ENCODE assay signal across 8 cellular contexts in genomic region chr9:126914458-126915280, GRCh38. TPM values are rescaled to one million over a fixed set of nuclear protein-coding genes. Genes with fewer than 3 reads are reported as not detected.
DNase-seq lines count a peak whose midpoint lies in the region; ATAC-seq and TF ChIP-seq lines count a peak whose summit lies in the region.

Gene RALGPS1 (plus strand): TSS chr9:126914782. CDS start chr9:126962290, 47,508 bp downstream.

- TF ChIP-seq CTCF in GM10266 (IDR thresholded peaks at IDR 0.05; ENCODE audit: control insufficient read depth, insufficient read depth, low read depth, missing control alignments): no peak
- no peak for TF ChIP-seq CTCF in glutamatergic neuron (IDR thresholded peaks at IDR 0.05; ENCODE audit: partially characterized antibody, unreplicated experiment)
- no peak for TF ChIP-seq CTCF in omental fat pad (IDR thresholded peaks at IDR 0.05)

- H3K27ac Mint-ChIP-seq in activated naive CD8-positive, alpha-beta T cell: peak within 1 kb of the TSS; percentile 11
- H3K27ac Mint-ChIP-seq in glutamatergic neuron (ENCODE audit: unreplicated experiment): peak within 1 kb of the TSS; percentile 52

- no peaks in the 10 kb centered on the region for H3K27me3 Mint-ChIP-seq in activated naive CD8-positive, alpha-beta T cell
- peaks cover 11% of the 10 kb centered on the region for H3K27me3 Mint-ChIP-seq in glutamatergic neuron (ENCODE audit: unreplicated experiment)

- H3K27ac ChIP-seq in temporal lobe (ENCODE audit: low read depth, low read length): peak within 1 kb of the TSS; percentile 61

- peak within 1 kb of the TSS; percentile 83 for H3K4me3 Mint-ChIP-seq in activated naive CD8-positive, alpha-beta T cell
- H3K4me3 Mint-ChIP-seq in glutamatergic neuron (ENCODE audit: unreplicated experiment): peak within 1 kb of the TSS; percentile 84

- peak; percentile 99 for DNase-seq in GM10266 (ENCODE audit: extremely low spot score)
- peak; percentile 95 for DNase-seq in NCI-H1105 (lab: John Stamatoyannopoulos, UW)
- peak; percentile 97 for DNase-seq in glutamatergic neuron
- peak; percentile 74 for DNase-seq in omental fat pad (ENCODE audit: low spot score)

- no peaks in the 10 kb centered on the region for H3K36me3 Mint-ChIP-seq in activated naive CD8-positive, alpha-beta T cell
- no peaks in the 10 kb centered on the region for H3K36me3 Mint-ChIP-seq in glutamatergic neuron (ENCODE audit: unreplicated experiment)

- peaks cover 5% of the 10 kb centered on the region for H3K9me3 Mint-ChIP-seq in activated naive CD8-positive, alpha-beta T cell (ENCODE audit: low read depth)
- peaks cover 4% of the 10 kb centered on the region for H3K9me3 Mint-ChIP-seq in glutamatergic neuron (ENCODE audit: unreplicated experiment)

- ATAC-seq in HG02642 (IDR thresholded peaks at IDR 0.05; ENCODE audit: poor library complexity, unreplicated experiment) (peak; percentile 99), SK-N-SH treated with all-trans-retinoic acid at 6 μM for 48 hours (peak; percentile 100), omental fat pad (ENCODE audit: low FRiP score) (peak; percentile 100)

- H3K4me1 Mint-ChIP-seq in activated naive CD8-positive, alpha-beta T cell (ENCODE audit: low read depth): peaks cover 6% of the 10 kb centered on the region
- peaks cover 2% of the 10 kb centered on the region for H3K4me1 Mint-ChIP-seq in glutamatergic neuron (ENCODE audit: low read depth, unreplicated experiment)

TF ChIP-seq in SK-N-SH treated with all-trans-retinoic acid at 6 μM for 48 hours, 23 proteins besides CTCF, POLR2A, EP300 and RAD21:
- TF ChIP-seq BACH2 (CRISPR knock-in tag; IDR thresholded peaks at IDR 0.05; ENCODE audit: borderline replicate concordance) (no peak), POU6F1 (CRISPR knock-in tag; IDR thresholded peaks at IDR 0.05; ENCODE audit: borderline replicate concordance, low read depth) (no peak), CREB5 (CRISPR knock-in tag; IDR thresholded peaks at IDR 0.05; ENCODE audit: low read depth) (no peak), ESRRG (CRISPR knock-in tag; IDR thresholded peaks at IDR 0.05) (no peak), PATZ1 (CRISPR knock-in tag; IDR thresholded peaks at IDR 0.05; ENCODE audit: borderline replicate concordance) (no peak), CSDC2 (CRISPR knock-in tag; IDR thresholded peaks at IDR 0.05) (no peak)

RNA-seq across cellular contexts. Expression of gene RALGPS1, which starts in this region (rescaled TPM):
- total RNA-seq in glutamatergic neuron (ENCODE audit: unreplicated experiment) (23.8 TPM), omental fat pad (10 to 100 TPM in 1 of 4 donors, 1 to 10 TPM in 3; 4.0 to 15.3 (median 4.8) TPM), temporal lobe (81.4 TPM)

Comparison
In these comparisons a context has a peak if more than half of its experiments do, and no peak if none do; other contexts are left out.
1. Peak in every context shown above with its lines: DNase-seq, ATAC-seq and H3K27ac ChIP-seq.